Comparison of ENCODE assay signal across 1 cellular context in genomic region chr16:3640207-3640606, GRCh38.
TF ChIP-seq lines count a peak whose summit lies in the region.

No MANE protein-coding gene starts in this region.

TF ChIP-seq in HepG2, 621 proteins besides CTCF, POLR2A, EP300 and RAD21 (continued from another document and continues in another):
- no peak for TF ChIP-seq SNAPC4 (CRISPR knock-in tag; IDR thresholded peaks at IDR 0.05)
- TF ChIP-seq HNF4G (IDR thresholded peaks at IDR 0.05; ENCODE audit: borderline replicate concordance, low read depth, low read length) = peak; percentile 29; the same call in 1 of the 2 replicates
- no peak; the same call in 1 of the 2 replicates for TF ChIP-seq HNF4G (CRISPR knock-in tag; IDR thresholded peaks at IDR 0.05; ENCODE audit: borderline replicate concordance, low read depth)
- no peak for TF ChIP-seq GPN1 (CRISPR knock-in tag; IDR thresholded peaks at IDR 0.05; ENCODE audit: borderline replicate concordance)
- 0 out of 2 replicates have a peak, but pooled peaks have one; percentile 16 for TF ChIP-seq PPARG (CRISPR knock-in tag; conservative IDR thresholded peaks at IDR 0.05)
- TF ChIP-seq ZNF766 (CRISPR knock-in tag; IDR thresholded peaks at IDR 0.05; ENCODE audit: borderline replicate concordance) = no peak
- TF ChIP-seq SRSF4 (IDR thresholded peaks at IDR 0.05; ENCODE audit: low read depth, low read length, poor library complexity, severe bottlenecking) = no peak
- TF ChIP-seq SRY (CRISPR knock-in tag; IDR thresholded peaks at IDR 0.05) = no peak
- no peak for TF ChIP-seq SYNCRIP (IDR thresholded peaks at IDR 0.05; ENCODE audit: insufficient read depth, low read depth, low read length)
- no peak for TF ChIP-seq SMYD3 (CRISPR knock-in tag; IDR thresholded peaks at IDR 0.05)
- peak; percentile 56 for TF ChIP-seq HOXA3 (CRISPR knock-in tag; IDR thresholded peaks at IDR 0.05)
- no peak for TF ChIP-seq AFF4 (CRISPR knock-in tag; IDR thresholded peaks at IDR 0.05)
- no peak for TF ChIP-seq ZNF768 (CRISPR knock-in tag; IDR thresholded peaks at IDR 0.05)
- no peak for TF ChIP-seq ZNF552 (CRISPR knock-in tag; IDR thresholded peaks at IDR 0.05; ENCODE audit: borderline replicate concordance)
- peak; percentile 58; the same call in 1 of the 2 replicates for TF ChIP-seq MED1 (CRISPR knock-in tag; IDR thresholded peaks at IDR 0.05)
- TF ChIP-seq ZNF317 (CRISPR knock-in tag; IDR thresholded peaks at IDR 0.05) = no peak
- TF ChIP-seq ZNF235 (CRISPR knock-in tag; IDR thresholded peaks at IDR 0.05; ENCODE audit: borderline replicate concordance) = no peak
- no peak for TF ChIP-seq POLR2AphosphoS5 (IDR thresholded peaks at IDR 0.05; ENCODE audit: low read depth, low read length)
- TF ChIP-seq GATA4 (IDR thresholded peaks at IDR 0.05; ENCODE audit: borderline replicate concordance, low read depth) = no peak
- no peak for TF ChIP-seq ZFP1 (CRISPR knock-in tag; IDR thresholded peaks at IDR 0.05)
- TF ChIP-seq ZNF614 (CRISPR knock-in tag; IDR thresholded peaks at IDR 0.05; ENCODE audit: borderline replicate concordance) = peak; percentile 64; the same call in 1 of the 2 replicates
- 0 out of 2 replicates have a peak, but pooled peaks have one; percentile 50 for TF ChIP-seq RFXAP (CRISPR knock-in tag; IDR thresholded peaks at IDR 0.05; ENCODE audit: borderline replicate concordance)
- peak; percentile 73; the same call in 1 of the 2 replicates for TF ChIP-seq ZNF605 (CRISPR knock-in tag; IDR thresholded peaks at IDR 0.05)
- no peak for TF ChIP-seq HIC2 (CRISPR knock-in tag; IDR thresholded peaks at IDR 0.05; ENCODE audit: low read depth)
- TF ChIP-seq ZNF607 (CRISPR knock-in tag; IDR thresholded peaks at IDR 0.05; ENCODE audit: borderline replicate concordance) = no peak
- no peak for TF ChIP-seq NRL (CRISPR knock-in tag; IDR thresholded peaks at IDR 0.05; ENCODE audit: borderline replicate concordance)
- TF ChIP-seq SATB2 (CRISPR knock-in tag; IDR thresholded peaks at IDR 0.05) = no peak
- no peak for TF ChIP-seq ZNF839 (CRISPR knock-in tag; IDR thresholded peaks at IDR 0.05; ENCODE audit: borderline replicate concordance)
- TF ChIP-seq PLRG1 (conservative IDR thresholded peaks at IDR 0.05) = no peak
- no peak for TF ChIP-seq ZSCAN31 (CRISPR knock-in tag; IDR thresholded peaks at IDR 0.05; ENCODE audit: low read depth)
- 0 out of 2 replicates have a peak, but pooled peaks have one; percentile 19 for TF ChIP-seq ZKSCAN8 (CRISPR knock-in tag; IDR thresholded peaks at IDR 0.05; ENCODE audit: borderline replicate concordance)
- TF ChIP-seq ZNF501 (CRISPR knock-in tag; IDR thresholded peaks at IDR 0.05) = peak; percentile 40; the same call in 1 of the 2 replicates
- TF ChIP-seq MATR3 (CRISPR knock-in tag; IDR thresholded peaks at IDR 0.05) = no peak
- 0 out of 2 replicates have a peak, but pooled peaks have one; percentile 38 for TF ChIP-seq NCOA1 (CRISPR knock-in tag; IDR thresholded peaks at IDR 0.05)
- TF ChIP-seq PCBP1 (IDR thresholded peaks at IDR 0.05; ENCODE audit: borderline replicate concordance, low read depth, low read length) = no peak
- no peak for TF ChIP-seq SP2 (CRISPR knock-in tag; IDR thresholded peaks at IDR 0.05)
- no peak for TF ChIP-seq TRAFD1 (CRISPR knock-in tag; IDR thresholded peaks at IDR 0.05; ENCODE audit: borderline replicate concordance)
- 0 out of 2 replicates have a peak, but pooled peaks have one; percentile 41 for TF ChIP-seq TFE3 (CRISPR knock-in tag; IDR thresholded peaks at IDR 0.05)
- TF ChIP-seq ZNF709 (CRISPR knock-in tag; IDR thresholded peaks at IDR 0.05) = no peak
- TF ChIP-seq ZBTB4 (CRISPR knock-in tag; IDR thresholded peaks at IDR 0.05; ENCODE audit: borderline replicate concordance) = no peak
- peak; percentile 29; the same call in 1 of the 2 replicates for TF ChIP-seq IKZF5 (CRISPR knock-in tag; IDR thresholded peaks at IDR 0.05)
- TF ChIP-seq CC2D1A (CRISPR knock-in tag; IDR thresholded peaks at IDR 0.05) = no peak
- TF ChIP-seq ZNF331 (CRISPR knock-in tag; IDR thresholded peaks at IDR 0.05) = no peak
